Comparison of ENCODE assay signal across 19 cellular contexts in the genomic region with DNA sequence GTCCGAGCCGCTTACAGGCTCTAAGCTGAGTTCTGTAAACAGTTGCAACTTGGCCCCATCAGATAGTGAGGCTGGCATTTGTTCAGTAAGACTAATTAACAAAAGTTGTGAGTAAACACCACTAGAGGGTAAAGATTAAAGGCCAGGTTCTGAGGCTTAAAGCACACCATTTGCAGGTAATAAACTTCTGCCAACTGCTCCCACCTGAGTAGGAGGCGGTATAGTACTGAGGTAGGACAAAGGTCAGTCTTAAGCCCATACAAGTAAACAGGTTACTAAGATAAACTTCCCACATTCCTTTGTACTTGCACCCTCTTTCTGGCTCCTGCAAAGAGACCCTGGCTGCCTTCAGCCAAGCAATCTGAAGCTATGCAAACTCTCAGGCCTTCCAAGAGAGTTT.
DNase-seq lines count a peak whose midpoint lies in the region; ATAC-seq and TF ChIP-seq lines count a peak whose summit lies in the region.
"Had no signal": no experiment of that assay in that cellular context is flagged by ENCODE, and none has a peak within 500 bp of the region (broad histone marks: within the 10 kb centered on the region; RNA-seq: fewer than 3 reads in every experiment).

No MANE protein-coding gene starts in this region.

- H3K36me3 ChIP-seq in hepatocyte (replicated peaks; ENCODE audit: insufficient read depth, low read depth) = no peaks in the 10 kb centered on the region
- no peaks in the 10 kb centered on the region for H3K36me3 ChIP-seq in mucosa of descending colon (ENCODE audit: low read depth)
- no peaks in the 10 kb centered on the region for H3K36me3 ChIP-seq in CD8-positive, alpha-beta T cell (ENCODE audit: insufficient read depth, low read length)
- H3K36me3 ChIP-seq: BLaER1 had no signal

- WGBS in hepatocyte (ENCODE audit: low lambda C conversion rate, missing lambda C conversion rate) = 38% methylated on average over 3 of the region's 3 CpGs

- DNase-seq in HT-29 (ENCODE audit: low spot score) (peak; percentile 4), hepatocyte (ENCODE audit: low spot score) (peak; percentile 43), mucosa of descending colon (peak in 1 of 3 donors; percentile 2), NCI-H2107 (lab: John Stamatoyannopoulos, UW) (no peak)
- no peak for DNase-seq in CD8-positive, alpha-beta T cell
- no peak for DNase-seq in activated T-cell treated with anti-CD3 and anti-CD28 coated beads, Interleukin-2, amount 50 U/mL, for 1 hour
- DNase-seq: 8988T, DMS 273 treated with DMSO at 0.1 percent for 48 hours, DMS53, DND-41, EL, HCEC 1CT had no signal

- H3K9me3 ChIP-seq in hepatocyte (ENCODE audit: low read depth) (no peaks in the 10 kb centered on the region), mucosa of descending colon (no peaks in the 10 kb centered on the region)
- H3K9me3 ChIP-seq in CD8-positive, alpha-beta T cell (ENCODE audit: low read length) = no peaks in the 10 kb centered on the region

- H3K79me2 ChIP-seq in hepatocyte = no peaks in the 10 kb centered on the region

- no peaks in the 10 kb centered on the region for H3K36me3 Mint-ChIP-seq in CD8-positive, alpha-beta T cell
- H3K36me3 Mint-ChIP-seq: CD14-positive monocyte; CD4-positive, alpha-beta memory T cell had no signal

- POLR2A ChIA-PET in CD8-positive, alpha-beta T cell (lab: Charles Lee) = no interaction called here

- H3K9me3 Mint-ChIP-seq in CD8-positive, alpha-beta T cell = peaks cover 3% of the 10 kb centered on the region
- H3K9me3 Mint-ChIP-seq: GM23338 had no signal

- H4K20me1 ChIP-seq in hepatocyte (ENCODE audit: insufficient read depth, poor library complexity, severe bottlenecking) = no peaks in the 10 kb centered on the region
- H4K20me1 ChIP-seq: BLaER1 had no signal

- no peaks in the 10 kb centered on the region for H3K27me3 Mint-ChIP-seq in CD8-positive, alpha-beta T cell (ENCODE audit: low read depth)
- H3K27me3 Mint-ChIP-seq: CD4-positive, alpha-beta memory T cell had no signal

- TF ChIP-seq CTCF in hepatocyte (IDR thresholded peaks at IDR 0.05; ENCODE audit: poor library complexity) = no peak
- TF ChIP-seq CTCF in mucosa of descending colon (IDR thresholded peaks at IDR 0.05) = no peak
- no peak for TF ChIP-seq CTCF in CD8-positive, alpha-beta T cell (IDR thresholded peaks at IDR 0.05)

- H3K27ac ChIP-seq in hepatocyte = no peak overlapping the region
- H3K27ac ChIP-seq in CD8-positive, alpha-beta T cell (ENCODE audit: low read depth, low read length) = no peak overlapping the region
- H3K27ac ChIP-seq: BLaER1, HL-60 had no signal

- H3K27me3 ChIP-seq in hepatocyte = no peaks in the 10 kb centered on the region
- no peaks in the 10 kb centered on the region for H3K27me3 ChIP-seq in CD8-positive, alpha-beta T cell (ENCODE audit: insufficient read depth, low read length)
- H3K27me3 ChIP-seq: BLaER1 had no signal

- no peak overlapping the region for H3K4me3 Mint-ChIP-seq in CD8-positive, alpha-beta T cell
- H3K4me3 Mint-ChIP-seq: CD14-positive monocyte; CD4-positive, alpha-beta memory T cell; GM23338 had no signal

- intact Hi-C loops in mucosa of descending colon (cut with DNase I, micrococcal nuclease) = no loop called here
- intact Hi-C loops in CD8-positive, alpha-beta T cell (cut with DNase I, micrococcal nuclease) = no loop called here

- H3K4me1 Mint-ChIP-seq in CD8-positive, alpha-beta T cell (ENCODE audit: low read depth) = no peaks in the 10 kb centered on the region
- H3K4me1 Mint-ChIP-seq: CD14-positive monocyte; CD4-positive, alpha-beta memory T cell had no signal

- ATAC-seq in mucosa of descending colon = peak; percentile 26
- no peak for ATAC-seq in CD8-positive, alpha-beta T cell
- no peak for ATAC-seq in GM21515 (IDR thresholded peaks at IDR 0.05; ENCODE audit: unreplicated experiment)
- ATAC-seq: GM12878, GM23338 had no signal

- H3K27ac Mint-ChIP-seq in CD8-positive, alpha-beta T cell = no peak overlapping the region
- H3K27ac Mint-ChIP-seq: CD14-positive monocyte; CD4-positive, alpha-beta memory T cell; GM23338 had no signal

- H3K4me2 ChIP-seq in hepatocyte = peak overlapping the region; percentile 50
- H3K4me2 ChIP-seq: BLaER1, GM23338 had no signal

- H3K4me1 ChIP-seq in hepatocyte (ENCODE audit: insufficient read depth) (peaks cover 24% of the 10 kb centered on the region), mucosa of descending colon (ENCODE audit: low read depth) (no peaks in the 10 kb centered on the region)
- no peaks in the 10 kb centered on the region for H3K4me1 ChIP-seq in CD8-positive, alpha-beta T cell (ENCODE audit: insufficient read depth, low read length)
- H3K4me1 ChIP-seq: BLaER1 had no signal

- H3K9me2 ChIP-seq in hepatocyte (replicated peaks; ENCODE audit: insufficient read depth) = no peaks in the 10 kb centered on the region

- H2AFZ ChIP-seq in hepatocyte = no peak overlapping the region
- H2AFZ ChIP-seq: GM23338 had no signal

- H3K4me3 ChIP-seq in hepatocyte (no peak overlapping the region), mucosa of descending colon (no peak overlapping the region)
- no peak overlapping the region for H3K4me3 ChIP-seq in CD8-positive, alpha-beta T cell (ENCODE audit: low read depth, low read length)
- H3K4me3 ChIP-seq: BLaER1, GM12878, GM23338 had no signal

- CTCF ChIA-PET in CD8-positive, alpha-beta T cell (lab: Charles Lee) = no interaction called here

Comparison
In these comparisons a context has a peak if more than half of its experiments do, and no peak if none do; other contexts are left out.
1. DNase-seq: peak in HT-29 (single experiment) and hepatocyte (single experiment); none in CD8-positive, alpha-beta T cell (0 of 7), activated T-cell treated with anti-CD3 and anti-CD28 coated beads, Interleukin-2, amount 50 U/mL, for 1 hour (single experiment) and NCI-H2107 (single experiment).